In genomic region chr15:95742256-95742655, GRCh38 we compare ENCODE assay signal across 16 cellular contexts.
DNase-seq lines count a peak whose midpoint lies in the region; ATAC-seq and TF ChIP-seq lines count a peak whose summit lies in the region.
"Had no signal": no experiment of that assay in that cellular context is flagged by ENCODE, and none has a peak within 500 bp of the region (broad histone marks: within the 10 kb centered on the region; RNA-seq: fewer than 3 reads in every experiment).

No MANE protein-coding gene starts in this region.

- no peak for TF ChIP-seq CTCF in HFFc6 (IDR thresholded peaks at IDR 0.05)
- no peak for TF ChIP-seq CTCF in neural crest cell (conservative IDR thresholded peaks at IDR 0.05)
- TF ChIP-seq CTCF in prostate gland (IDR thresholded peaks at IDR 0.05): no peak

- no peaks in the 10 kb centered on the region for H3K9me3 ChIP-seq in prostate gland
- H3K9me3 ChIP-seq: A549, HAP-1, SJSA1 had no signal

- no peaks in the 10 kb centered on the region for H3K27me3 Mint-ChIP-seq in activated naive CD4-positive, alpha-beta T cell treated with anti-CD3 and anti-CD28 coated beads, Interleukin-2, amount 50 U/mL, for 24 hours
- H3K27me3 Mint-ChIP-seq in HFFc6 (ENCODE audit: insufficient read depth): no peaks in the 10 kb centered on the region
- H3K27me3 Mint-ChIP-seq in neural crest cell (ENCODE audit: low read depth): no peaks in the 10 kb centered on the region
- H3K27me3 Mint-ChIP-seq in activated T-helper 2 cell treated with anti-CD3 and anti-CD28 coated beads, Interferon-gamma antibody, Interleukin-2, Interleukin-4, amounts not matched to agents 10 μg/mL and 5 μg/mL and 100 μg/mL, durations not matched to agents 14 hours and 24 hours and 36 hours (ENCODE audit: low read depth): no peaks in the 10 kb centered on the region
- H3K27me3 Mint-ChIP-seq: IgD-negative memory B cell had no signal

- H3K27ac Mint-ChIP-seq in activated naive CD4-positive, alpha-beta T cell treated with anti-CD3 and anti-CD28 coated beads, Interleukin-2, amount 50 U/mL, for 24 hours: peak overlapping the region; percentile 74
- H3K27ac Mint-ChIP-seq in HFFc6: no peak overlapping the region
- peak overlapping the region; percentile 7 for H3K27ac Mint-ChIP-seq in neural crest cell (ENCODE audit: unreplicated experiment)
- no peak overlapping the region for H3K27ac Mint-ChIP-seq in activated T-helper 2 cell treated with anti-CD3 and anti-CD28 coated beads, Interferon-gamma antibody, Interleukin-2, Interleukin-4, amounts not matched to agents 10 μg/mL and 5 μg/mL and 100 μg/mL, durations not matched to agents 14 hours and 24 hours and 36 hours
- H3K27ac Mint-ChIP-seq: CD14-positive monocyte, IgD-negative memory B cell had no signal

- no peaks in the 10 kb centered on the region for H3K27me3 ChIP-seq in prostate gland (replicated peaks; ENCODE audit: insufficient read depth)
- H3K27me3 ChIP-seq: SJSA1 had no signal

- H3K9me3 Mint-ChIP-seq in activated naive CD4-positive, alpha-beta T cell treated with anti-CD3 and anti-CD28 coated beads, Interleukin-2, amount 50 U/mL, for 24 hours: peaks cover 12% of the 10 kb centered on the region
- H3K9me3 Mint-ChIP-seq in HFFc6 (no peaks in the 10 kb centered on the region), neural crest cell (peaks cover 9% of the 10 kb centered on the region)
- H3K9me3 Mint-ChIP-seq in activated T-helper 2 cell treated with anti-CD3 and anti-CD28 coated beads, Interferon-gamma antibody, Interleukin-2, Interleukin-4, amounts not matched to agents 10 μg/mL and 5 μg/mL and 100 μg/mL, durations not matched to agents 14 hours and 24 hours and 36 hours: peaks cover 6% of the 10 kb centered on the region

- intact Hi-C loops in activated T-helper 2 cell treated with anti-CD3 and anti-CD28 coated beads, Interferon-gamma antibody, Interleukin-2, Interleukin-4, amounts not matched to agents 10 μg/mL and 5 μg/mL and 100 μg/mL, durations not matched to agents 14 hours and 24 hours and 36 hours (cut with micrococcal nuclease): no loop called here
- intact Hi-C loops in prostate gland (cut with DNase I): no loop called here

- TF ChIP-seq POLR2A in prostate gland (IDR thresholded peaks at IDR 0.05): no peak

- WGBS in prostate gland: 97% methylated on average over 3 of the region's 3 CpGs

- H3K36me3 ChIP-seq in prostate gland: no peaks in the 10 kb centered on the region
- H3K36me3 ChIP-seq: HAP-1, SJSA1 had no signal

- H3K4me1 ChIP-seq in prostate gland (replicated peaks): no peaks in the 10 kb centered on the region
- H3K4me1 ChIP-seq: A549, HAP-1, SJSA1 had no signal

- ATAC-seq in HG03378 (IDR thresholded peaks at IDR 0.05; ENCODE audit: unreplicated experiment): no peak
- ATAC-seq: A549 had no signal

- H3K4me1 Mint-ChIP-seq in activated naive CD4-positive, alpha-beta T cell treated with anti-CD3 and anti-CD28 coated beads, Interleukin-2, amount 50 U/mL, for 24 hours: peaks cover 25% of the 10 kb centered on the region
- H3K4me1 Mint-ChIP-seq in HFFc6 (ENCODE audit: low read depth) (no peaks in the 10 kb centered on the region), neural crest cell (peaks cover 4% of the 10 kb centered on the region)
- peaks cover 10% of the 10 kb centered on the region for H3K4me1 Mint-ChIP-seq in activated T-helper 2 cell treated with anti-CD3 and anti-CD28 coated beads, Interferon-gamma antibody, Interleukin-2, Interleukin-4, amounts not matched to agents 10 μg/mL and 5 μg/mL and 100 μg/mL, durations not matched to agents 14 hours and 24 hours and 36 hours (ENCODE audit: low read depth)
- H3K4me1 Mint-ChIP-seq: CD14-positive monocyte had no signal

- no peak overlapping the region for H3K4me3 ChIP-seq in prostate gland
- H3K4me3 ChIP-seq: A549, HAP-1, SJSA1 had no signal

- DNase-seq in activated naive CD4-positive, alpha-beta T cell treated with Interleukin-2 at 50 U/mL for 16 hours: no peak
- DNase-seq in HFFc6 (no peak), dermis blood vessel endothelial cell (peak; percentile 10), neural crest cell (ENCODE audit: low read depth, low spot score) (no peak), prostate gland (ENCODE audit: low spot score) (no peak)
- DNase-seq in activated T-helper 2 cell treated with anti-CD3 and anti-CD28 coated beads, Interferon-gamma antibody, Interleukin-2, Interleukin-4, amounts not matched to agents 10 μg/mL and 5 μg/mL and 100 μg/mL, durations not matched to agents 14 hours and 24 hours and 36 hours (ENCODE audit: low spot score): no peak
- DNase-seq: NCI-H1436, NCI-H510A treated with DMSO at 0.1 percent for 48 hours had no signal

- peaks cover 2% of the 10 kb centered on the region for H3K36me3 Mint-ChIP-seq in activated naive CD4-positive, alpha-beta T cell treated with anti-CD3 and anti-CD28 coated beads, Interleukin-2, amount 50 U/mL, for 24 hours
- H3K36me3 Mint-ChIP-seq in HFFc6 (ENCODE audit: low read depth) (no peaks in the 10 kb centered on the region), neural crest cell (ENCODE audit: low read depth) (peaks cover 7% of the 10 kb centered on the region)
- H3K36me3 Mint-ChIP-seq in activated T-helper 2 cell treated with anti-CD3 and anti-CD28 coated beads, Interferon-gamma antibody, Interleukin-2, Interleukin-4, amounts not matched to agents 10 μg/mL and 5 μg/mL and 100 μg/mL, durations not matched to agents 14 hours and 24 hours and 36 hours (ENCODE audit: low read depth): no peaks in the 10 kb centered on the region
- H3K36me3 Mint-ChIP-seq: CD14-positive monocyte, IgD-negative memory B cell had no signal

- no peak overlapping the region for H3K4me3 Mint-ChIP-seq in activated naive CD4-positive, alpha-beta T cell treated with anti-CD3 and anti-CD28 coated beads, Interleukin-2, amount 50 U/mL, for 24 hours
- H3K4me3 Mint-ChIP-seq in HFFc6: peak overlapping the region; percentile 19; the same call in 1 of the 2 replicates
- H3K4me3 Mint-ChIP-seq in neural crest cell: no peak overlapping the region
- no peak overlapping the region for H3K4me3 Mint-ChIP-seq in activated T-helper 2 cell treated with anti-CD3 and anti-CD28 coated beads, Interferon-gamma antibody, Interleukin-2, Interleukin-4, amounts not matched to agents 10 μg/mL and 5 μg/mL and 100 μg/mL, durations not matched to agents 14 hours and 24 hours and 36 hours (ENCODE audit: low read depth)
- H3K4me3 Mint-ChIP-seq: CD14-positive monocyte, IgD-negative memory B cell had no signal

- no peak overlapping the region for H3K27ac ChIP-seq in prostate gland
- H3K27ac ChIP-seq: A549, HL-60, SJSA1 had no signal

Comparison
In these comparisons a context has a peak if more than half of its experiments do, and no peak if none do; other contexts are left out.
1. H3K27ac Mint-ChIP-seq: peak in activated naive CD4-positive, alpha-beta T cell treated with anti-CD3 and anti-CD28 coated beads, Interleukin-2, amount 50 U/mL, for 24 hours (single experiment) and neural crest cell (single experiment); none in HFFc6 (single experiment) and activated T-helper 2 cell treated with anti-CD3 and anti-CD28 coated beads, Interferon-gamma antibody, Interleukin-2, Interleukin-4, amounts not matched to agents 10 μg/mL and 5 μg/mL and 100 μg/mL, durations not matched to agents 14 hours and 24 hours and 36 hours (single experiment).